12 cellular contexts compared by ENCODE assay signal in genomic region chrX:48181882-48182281, GRCh38. TPM values are rescaled to one million over a fixed set of nuclear protein-coding genes. Genes with fewer than 3 reads are reported as not detected.
DNase-seq lines count a peak whose midpoint lies in the region; ATAC-seq, FAIRE-seq and TF ChIP-seq lines count a peak whose summit lies in the region.
"Not testable (repeated sequence)": the region's sequence is repeated elsewhere in the genome, so short reads cannot be mapped to it uniquely, and the experiment has no call there.
"Had no signal": no experiment of that assay in that cellular context is flagged by ENCODE, and none has a peak within 500 bp of the region (broad histone marks: within the 10 kb centered on the region; RNA-seq: fewer than 3 reads in every experiment).

No MANE protein-coding gene starts in this region.

- not testable (repeated sequence) for H2BK20ac ChIP-seq in H1 (ENCODE audit: low read length)

- H3K9me3 ChIP-seq in WERI-Rb-1 (ENCODE audit: severe bottlenecking); mammary epithelial cell (replicated peaks; ENCODE audit: insufficient read depth, low read length); H1 (ENCODE audit: insufficient read depth in 2 of 2, low read depth in 1 of 2, low read length in 1 of 2): not testable (repeated sequence)

- not testable (repeated sequence) for H3F3A ChIP-seq in GM23338 (replicated peaks; ENCODE audit: low read depth)

- intact Hi-C loops in mammary epithelial cell (cut with micrococcal nuclease) = not testable (repeated sequence)

- not testable (repeated sequence) for H2BK15ac ChIP-seq in H1 (ENCODE audit: low read length)

- H4K20me1 ChIP-seq in GM23338 (replicated peaks; ENCODE audit: insufficient read depth); mammary epithelial cell (ENCODE audit: insufficient read depth, low read length); H1 (replicated peaks in 1 of 2; ENCODE audit: control insufficient read depth in 1 of 2, insufficient read depth in 2 of 2, low read length in 2 of 2): not testable (repeated sequence)

- CTCF ChIA-PET in mammary epithelial cell (lab: Charles Lee; ENCODE audit: low non-redundant PET); H1 (lab: Charles Lee; ENCODE audit: partially characterized antibody): not testable (repeated sequence)

- H3K36me3 Mint-ChIP-seq in GM23338 (ENCODE audit: low read depth) = not testable (repeated sequence)

- H2BK120ac ChIP-seq in H1 (replicated peaks; ENCODE audit: low read depth, low read length) = not testable (repeated sequence)

- TF ChIP-seq RAD21 in H1 (IDR thresholded peaks at IDR 0.05 in 1 of 2, conservative IDR thresholded peaks at IDR 0.05 in 1 of 2; ENCODE audit: low read depth in 2 of 2, low read length in 2 of 2) = not testable (repeated sequence)

- not testable (repeated sequence) for ATAC-seq in GM23338

- not testable (repeated sequence) for H2BK5ac ChIP-seq in H1 (ENCODE audit: low read depth, low read length)

- not testable (repeated sequence) for TF ChIP-seq POLR2A in H1 (IDR thresholded peaks at IDR 0.05; ENCODE audit: control extremely low read depth in 1 of 2, low read depth in 2 of 2, low read length in 2 of 2)

- not testable (repeated sequence) for H4K91ac ChIP-seq in H1 (replicated peaks; ENCODE audit: insufficient read length, low read length)

- not testable (repeated sequence) for H3K27me3 Mint-ChIP-seq in GM23338 (ENCODE audit: insufficient read depth, low read depth, poor library complexity)

- WGBS in mammary epithelial cell (ENCODE audit: low coverage, missing lambda C conversion rate) = 38% methylated on average over 4 of the region's 5 CpGs
- WGBS in H1 (ENCODE audit: extremely low coverage in 1 of 2, insufficient coverage in 1 of 2, insufficient read length in 1 of 2, insufficient replicate concordance in 2 of 2, low coverage in 1 of 2, low lambda C conversion rate in 2 of 2, missing lambda C conversion rate in 1 of 2), 2 experiments = 90% methylated on average over 3 of the region's 5 CpGs; no CpG with 5 or more reads in 1 of the 2 experiments

- not testable (repeated sequence) for H3K56ac ChIP-seq in H1 (replicated peaks; ENCODE audit: insufficient read length, low read depth, low read length)

- H3K23me2 ChIP-seq in H1 (ENCODE audit: low read depth, low read length) = not testable (repeated sequence)

- not testable (repeated sequence) for H3K4me1 ChIP-seq in GM23338 (ENCODE audit: insufficient read depth); mammary epithelial cell (ENCODE audit: insufficient read depth, low read length); H1 (replicated peaks in 1 of 4; ENCODE audit: control insufficient read depth in 3 of 4, insufficient read depth in 4 of 4, low read length in 3 of 4)

- H3K18ac ChIP-seq in H1 (ENCODE audit: extremely low read depth, low read length) = not testable (repeated sequence)

- dilution Hi-C loops in mammary epithelial cell (cut with HindIII; ENCODE audit: low sequenced_read_pairs) = not testable (repeated sequence)

- H3K4me1 Mint-ChIP-seq in GM23338 = not testable (repeated sequence)

- POLR2A ChIA-PET in H1 (lab: Charles Lee; ENCODE audit: partially characterized antibody) = not testable (repeated sequence)

- DNase-seq in GM23338 (ENCODE audit: low spot score); mammary epithelial cell; H1 (ENCODE audit: low read depth in 1 of 2, low spot score in 2 of 2): not testable (repeated sequence)
- peak; percentile 29 for DNase-seq in NCI-H524 treated with DMSO at 0.1 percent for 48 hours (lab: John Stamatoyannopoulos, UW)
- DNase-seq in NCI-H82 treated with DMSO at 0.1 percent for 48 hours (lab: John Stamatoyannopoulos, UW; ENCODE audit: unreplicated experiment) = peak; percentile 7
- peak; percentile 63 for DNase-seq in WERI-Rb-1

- not testable (repeated sequence) for H3K27ac ChIP-seq in GM23338 (ENCODE audit: low read depth); mammary epithelial cell (ENCODE audit: insufficient read depth, low read depth, low read length); H1 (ENCODE audit: low read depth, low read length)
- H3K27ac ChIP-seq in WERI-Rb-1 = peak overlapping the region; percentile 71

- not testable (repeated sequence) for H3K4ac ChIP-seq in H1 (replicated peaks; ENCODE audit: insufficient read length, low read depth, low read length)

- H3K9me2 ChIP-seq in GM23338 (ENCODE audit: insufficient read depth) = not testable (repeated sequence)

- H4K5ac ChIP-seq in H1 (ENCODE audit: insufficient read length, low read depth, low read length) = not testable (repeated sequence)

- not testable (repeated sequence) for H2BK12ac ChIP-seq in H1 (ENCODE audit: low read depth, low read length)

- H3K4me3 ChIP-seq in GM23338; WERI-Rb-1 (ENCODE audit: low read depth, low read length); mammary epithelial cell (replicated peaks in 1 of 3; ENCODE audit: insufficient read depth in 1 of 3, low read depth in 2 of 3, low read length in 3 of 3); H1 (ENCODE audit: extremely low read depth in 1 of 4, insufficient read depth in 2 of 4, low read depth in 3 of 4, low read length in 4 of 4): not testable (repeated sequence)

- not testable (repeated sequence) for BruUV-seq in mammary epithelial cell (replicated peaks; lab: Mats Ljungman, UMichigan)

- H4K8ac ChIP-seq in H1 (ENCODE audit: extremely low read depth, insufficient read depth, low read length) = not testable (repeated sequence)

- not testable (repeated sequence) for H2AK5ac ChIP-seq in H1 (ENCODE audit: low read depth, low read length)

- 0 out of 2 replicates have a peak overlapping the region, but pooled peaks have one; percentile 18 for H2AFZ ChIP-seq in GM23338
- peak overlapping the region; percentile 52 for H2AFZ ChIP-seq in mammary epithelial cell (ENCODE audit: low read depth, low read length)
- H2AFZ ChIP-seq in H1 (ENCODE audit: low read length) = peak overlapping the region; percentile 62; the same call in 1 of the 2 replicates

- not testable (repeated sequence) for H3K27ac Mint-ChIP-seq in GM23338

- not testable (repeated sequence) for H3K9me3 Mint-ChIP-seq in GM23338

- not testable (repeated sequence) for H3K79me2 ChIP-seq in GM23338 (replicated peaks; ENCODE audit: insufficient read depth); mammary epithelial cell (ENCODE audit: insufficient read depth, low read length); H1 (ENCODE audit: control insufficient read depth in 1 of 2, insufficient read depth in 2 of 2, low read length in 2 of 2)

- not testable (repeated sequence) for TF ChIP-seq EP300 in H1 (IDR thresholded peaks at IDR 0.05; ENCODE audit: borderline replicate concordance in 1 of 2, low read depth in 2 of 2, low read length in 2 of 2)

- H3K4me3 Mint-ChIP-seq in GM23338 = not testable (repeated sequence)

- not testable (repeated sequence) for H3K4me2 ChIP-seq in GM23338; mammary epithelial cell (ENCODE audit: insufficient read depth, low read depth, low read length); H1 (ENCODE audit: insufficient read depth in 1 of 2, low read depth in 2 of 2, low read length in 2 of 2)

- not testable (repeated sequence) for H3K23ac ChIP-seq in H1 (ENCODE audit: insufficient read length)

- H3K36me3 ChIP-seq in GM23338 (ENCODE audit: insufficient read depth); WERI-Rb-1; mammary epithelial cell (ENCODE audit: insufficient read depth, low read length); H1 (ENCODE audit: control insufficient read depth in 2 of 4, insufficient read depth in 4 of 4, low read length in 3 of 4): not testable (repeated sequence)

- not testable (repeated sequence) for TF ChIP-seq CTCF in GM23338 (conservative IDR thresholded peaks at IDR 0.05; ENCODE audit: low read depth in 2 of 2); WERI-Rb-1 (IDR thresholded peaks at IDR 0.05; ENCODE audit: low read depth, low read length); mammary epithelial cell (conservative IDR thresholded peaks at IDR 0.05 in 1 of 2, IDR thresholded peaks at IDR 0.05 in 1 of 2; ENCODE audit: extremely low read depth in 1 of 2, insufficient read depth in 1 of 2, low read depth in 1 of 2, low read length in 2 of 2); H1 (IDR thresholded peaks at IDR 0.05; ENCODE audit: control extremely low read depth in 1 of 3, insufficient read depth in 1 of 3, low read depth in 1 of 3, low read length in 3 of 3)

- H3K14ac ChIP-seq in H1 (ENCODE audit: insufficient read length) = not testable (repeated sequence)

- H3K27me3 ChIP-seq in GM23338 (ENCODE audit: insufficient read depth); WERI-Rb-1 (ENCODE audit: insufficient read depth, low read depth, severe bottlenecking); mammary epithelial cell (ENCODE audit: insufficient read depth, low read length); H1 (replicated peaks in 1 of 4; ENCODE audit: control insufficient read depth in 3 of 4, extremely low read depth in 1 of 4, insufficient read depth in 3 of 4, low read length in 3 of 4): not testable (repeated sequence)

- in situ Hi-C loops in mammary epithelial cell (cut with MboI; ENCODE audit: low sequenced_read_pairs in 2 of 2) = not testable (repeated sequence)

- not testable (repeated sequence) for H3K9ac ChIP-seq in mammary epithelial cell (ENCODE audit: insufficient read depth, low read length); H1 (replicated peaks in 1 of 4; ENCODE audit: extremely low read depth in 1 of 4, low read depth in 3 of 4, low read length in 3 of 4)

- not testable (repeated sequence) for H3K79me1 ChIP-seq in H1 (ENCODE audit: low read depth, low read length)

- not testable (repeated sequence) for FAIRE-seq in H1 (lab: Jason Lieb, UNC)

RNA-seq across cellular contexts. Expression of gene SSX5, which starts 14.7 kb away (rescaled TPM):
- not detected in 2 replicates for total RNA-seq in GM23338 (2014; rRNA removed; shearing (Covaris generic))
- polyA plus RNA-seq in GM23338 (2016; fragmentation: Nextera tagmentation; extraction: Ambion mirVana) (not detected in 2 replicates), mammary epithelial cell (not detected), H1 (2011; rRNA removed) (not detected in 2 replicates)
- not detected for total RNA-seq in mammary epithelial cell
- not detected for polyA minus RNA-seq in mammary epithelial cell
- not detected in 2 replicates for total RNA-seq in H1 (2021; fragmentation: NEBNext Ultra II Directional; extraction: Animal tissue kit (Norgen Biotek cat#: 25700))
- polyA plus RNA-seq in H1 (2011; cell fraction: cytosol; rRNA removed) = not detected
- polyA plus RNA-seq in H1 (2011; cell fraction: nucleus; rRNA removed) = not detected
- polyA plus RNA-seq in H1 (2012, experiment 1 of 2) = not detected in 4 replicates
- polyA plus RNA-seq in H1 (2012, experiment 2 of 2) = not detected
- polyA plus RNA-seq in H1 (2013, experiment 1 of 2) = not detected
- not detected for polyA plus RNA-seq in H1 (2013, experiment 2 of 2)
- polyA minus RNA-seq in H1 (2011; rRNA and poly(A)+ RNA removed) = not detected in 2 replicates
- polyA minus RNA-seq in H1 (2011; cell fraction: cytosol; rRNA and poly(A)+ RNA removed) = not detected
- not detected for polyA minus RNA-seq in H1 (2011; cell fraction: nucleus; rRNA and poly(A)+ RNA removed)
- total RNA-seq: A673; CD4-positive, alpha-beta memory T cell; CD4-positive, CD25-positive, alpha-beta regulatory T cell; CD8-positive, alpha-beta memory T cell had no signal
- polyA plus RNA-seq: AG04450; CD14-positive monocyte; CD4-positive, alpha-beta memory T cell; CD4-positive, CD25-positive, alpha-beta regulatory T cell; CD8-positive, alpha-beta memory T cell had no signal

RNA-seq across cellular contexts. Expression of gene SPACA5B, which starts 51.5 kb away (rescaled TPM):
- total RNA-seq in GM23338 (2014; rRNA removed; shearing (Covaris generic)) = not detected in 2 replicates
- polyA plus RNA-seq in GM23338 (2016; fragmentation: Nextera tagmentation; extraction: Ambion mirVana) = not detected in 2 replicates
- not detected for total RNA-seq in mammary epithelial cell
- polyA plus RNA-seq in mammary epithelial cell = not detected
- not detected for polyA minus RNA-seq in mammary epithelial cell
- total RNA-seq in H1 (2021; fragmentation: NEBNext Ultra II Directional; extraction: Animal tissue kit (Norgen Biotek cat#: 25700)) = not detected in 2 replicates
- not detected in 2 replicates for polyA plus RNA-seq in H1 (2011; rRNA removed)
- not detected for polyA plus RNA-seq in H1 (2011; cell fraction: cytosol; rRNA removed)
- not detected for polyA plus RNA-seq in H1 (2011; cell fraction: nucleus; rRNA removed)
- not detected in 4 replicates for polyA plus RNA-seq in H1 (2012, experiment 1 of 2)
- not detected for polyA plus RNA-seq in H1 (2012, experiment 2 of 2)
- not detected for polyA plus RNA-seq in H1 (2013, experiment 1 of 2)
- polyA plus RNA-seq in H1 (2013, experiment 2 of 2) = not detected
- not detected in 2 replicates for polyA minus RNA-seq in H1 (2011; rRNA and poly(A)+ RNA removed)
- not detected for polyA minus RNA-seq in H1 (2011; cell fraction: cytosol; rRNA and poly(A)+ RNA removed)
- not detected for polyA minus RNA-seq in H1 (2011; cell fraction: nucleus; rRNA and poly(A)+ RNA removed)
- total RNA-seq: A673; CD4-positive, alpha-beta memory T cell; CD4-positive, CD25-positive, alpha-beta regulatory T cell; CD8-positive, alpha-beta memory T cell had no signal
- polyA plus RNA-seq: AG04450; CD14-positive monocyte; CD4-positive, alpha-beta memory T cell; CD4-positive, CD25-positive, alpha-beta regulatory T cell; CD8-positive, alpha-beta memory T cell had no signal
